24 cellular contexts compared by ENCODE assay signal in the genomic region with DNA sequence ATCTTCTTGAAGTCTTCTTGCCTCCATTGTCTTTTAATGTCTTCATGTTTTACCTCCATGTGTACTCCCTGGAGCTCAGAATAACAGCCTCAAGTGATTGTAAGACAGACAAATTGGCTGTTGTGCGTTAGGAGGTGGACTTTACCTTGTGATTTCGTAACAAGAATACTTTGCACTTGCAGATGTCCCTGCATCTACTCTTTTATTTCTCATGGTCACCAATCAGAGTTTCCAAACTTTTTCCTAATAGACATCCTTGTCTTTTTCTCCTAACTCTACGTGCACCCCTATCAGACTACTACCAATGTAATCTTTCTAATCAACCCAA.
DNase-seq lines count a peak whose midpoint lies in the region; ATAC-seq, FAIRE-seq and TF ChIP-seq lines count a peak whose summit lies in the region.
"Had no signal": no experiment of that assay in that cellular context is flagged by ENCODE, and none has a peak within 500 bp of the region (broad histone marks: within the 10 kb centered on the region; RNA-seq: fewer than 3 reads in every experiment).

No MANE protein-coding gene starts in this region.

- no peak overlapping the region for H3K18ac ChIP-seq in mesenchymal stem cell (ENCODE audit: low read depth in 1 of 2, low read length in 2 of 2)

- ATAC-seq in A549, result no peak
- ATAC-seq in K562, result no peak
- no peak; the same call in 2 of the 3 replicates for ATAC-seq in HepG2
- ATAC-seq in pancreas, result no peak
- ATAC-seq: GM23338, HCT116 had no signal

- BruUV-seq in K562 (replicated peaks; lab: Mats Ljungman, UMichigan) (no TSS peak), HepG2 (replicated peaks; lab: Mats Ljungman, UMichigan) (no TSS peak)

- H3K4me3 ChIP-seq in A549 (no peak overlapping the region), K562 (no peak overlapping the region), HepG2 (replicated peaks in 1 of 3; ENCODE audit: insufficient read depth in 1 of 3, low read depth in 2 of 3, low read length in 3 of 3) (no peak overlapping the region), mesenchymal stem cell (ENCODE audit: insufficient read depth in 1 of 2, low read depth in 1 of 2, low read length in 2 of 2) (no peak overlapping the region), pancreas (no peak overlapping the region), brain microvascular endothelial cell (ENCODE audit: low read depth, low read length) (no peak overlapping the region)
- H3K4me3 ChIP-seq: BLaER1 treated with 17β-estradiol and CSF1 and Interleukin-3, amounts not matched to agents 10 nM and 100 nM; GM23338 had no signal

- WGBS in A549 (ENCODE audit: missing lambda C conversion rate), result 84% methylated on average over 3 of the region's 3 CpGs
- WGBS in K562 (ENCODE audit: insufficient coverage, low coverage, missing lambda C conversion rate), result 3% methylated on average over 3 of the region's 3 CpGs
- 13% methylated on average over 3 of the region's 3 CpGs for WGBS in HepG2 (ENCODE audit: low lambda C conversion rate)
- 97% methylated on average over 3 of the region's 3 CpGs for WGBS in mesenchymal stem cell
- 61 to 79% methylated on average over 3 of the region's 3 CpGs for WGBS in pancreas, 2 donors

- in situ Hi-C loops in K562 (cut with MboI), result no loop called here
- in situ Hi-C loops in HepG2 (cut with HindIII; ENCODE audit: extremely low pct_ligation_motif_present, low pct_unique_long_range_greater_than_20kb), result no loop called here
- in situ Hi-C loops in brain microvascular endothelial cell (cut with HindIII; ENCODE audit: low pct_ligation_motif_present, low sequenced_read_pairs), result no loop called here

- intact Hi-C loops in K562 (cut with micrococcal nuclease) (no loop called here), HepG2 (cut with micrococcal nuclease; ENCODE audit: unreplicated experiment) (no loop called here), pancreas (cut with DNase I) (no loop called here)

- no peak overlapping the region for H2AFZ ChIP-seq in K562 (ENCODE audit: low read depth, low read length)
- no peak overlapping the region for H2AFZ ChIP-seq in HepG2 (ENCODE audit: low read length)
- H2AFZ ChIP-seq in mesenchymal stem cell (ENCODE audit: low read depth, low read length), result no peak overlapping the region
- H2AFZ ChIP-seq: GM23338 had no signal

- no peak overlapping the region for H4K8ac ChIP-seq in mesenchymal stem cell (ENCODE audit: low read length)

- H3K9ac ChIP-seq in K562 (ENCODE audit: insufficient read depth in 1 of 2, low read depth in 2 of 2, low read length in 2 of 2) (no peak overlapping the region), HepG2 (ENCODE audit: insufficient read depth, low read depth, low read length) (no peak overlapping the region), mesenchymal stem cell (ENCODE audit: low read length) (no peak overlapping the region)
- H3K9ac ChIP-seq: BLaER1 treated with 17β-estradiol and CSF1 and Interleukin-3, amounts not matched to agents 10 nM and 100 nM had no signal

- H3K79me1 ChIP-seq in mesenchymal stem cell (replicated peaks; ENCODE audit: low read length, poor library complexity, severe bottlenecking), result no peaks in the 10 kb centered on the region

- DNase-seq in A549 (ENCODE audit: low read depth in 1 of 2, low spot score in 1 of 2), result no peak
- no peak for DNase-seq in K562 (ENCODE audit: extremely low read depth in 1 of 4, low spot score in 3 of 4)
- DNase-seq in HepG2 (ENCODE audit: low spot score), result peak; percentile 39
- no peak for DNase-seq in mesenchymal stem cell
- DNase-seq in pancreas, result no peak
- no peak for DNase-seq in NCI-H1105 (lab: John Stamatoyannopoulos, UW)
- no peak for DNase-seq in brain microvascular endothelial cell
- no peak for DNase-seq in NOMO-1 (lab: John Stamatoyannopoulos, UW; ENCODE audit: unreplicated experiment in 2 of 2)
- DNase-seq: ACHN; AML-193; BE2C; CD4-positive, alpha-beta T cell; CD8-positive, alpha-beta memory T cell; DMS53; DMS79 treated with DMSO at 0.1 percent for 48 hours; GF-D8; H9 had no signal

- TF ChIP-seq RAD21 in A549 (conservative IDR thresholded peaks at IDR 0.05 in 1 of 2, IDR thresholded peaks at IDR 0.05 in 1 of 2) (no peak), K562 (CRISPR knock-in tag; conservative IDR thresholded peaks at IDR 0.05 in 1 of 2, IDR thresholded peaks at IDR 0.05 in 1 of 2) (no peak), HepG2 (CRISPR knock-in tag; IDR thresholded peaks at IDR 0.05) (no peak)

- no peaks in the 10 kb centered on the region for H3K36me3 ChIP-seq in K562 (ENCODE audit: control insufficient read depth, insufficient read depth, low read length)
- no peaks in the 10 kb centered on the region for H3K36me3 ChIP-seq in HepG2 (replicated peaks in 1 of 2; ENCODE audit: control insufficient read depth in 1 of 2, insufficient read depth in 2 of 2, low read length in 2 of 2)
- no peaks in the 10 kb centered on the region for H3K36me3 ChIP-seq in mesenchymal stem cell (ENCODE audit: control insufficient read depth in 1 of 2, insufficient read depth in 2 of 2, low read depth in 1 of 2, low read length in 2 of 2)
- no peaks in the 10 kb centered on the region for H3K36me3 ChIP-seq in pancreas
- H3K36me3 ChIP-seq in brain microvascular endothelial cell (replicated peaks), result no peaks in the 10 kb centered on the region
- H3K36me3 ChIP-seq: BE2C; BLaER1 treated with 17β-estradiol and CSF1 and Interleukin-3, amounts not matched to agents 10 nM and 100 nM had no signal

- H3K79me2 ChIP-seq in K562 (ENCODE audit: control insufficient read depth, insufficient read depth, low read length) (no peaks in the 10 kb centered on the region), HepG2 (ENCODE audit: insufficient read depth, low read length) (no peaks in the 10 kb centered on the region)

- H3K4ac ChIP-seq in mesenchymal stem cell (ENCODE audit: low read depth in 1 of 2, low read length in 2 of 2), result no peak overlapping the region

- no peak overlapping the region for H2BK5ac ChIP-seq in mesenchymal stem cell (ENCODE audit: low read depth, low read length, poor library complexity, severe bottlenecking)

- TF ChIP-seq CTCF in A549 (IDR thresholded peaks at IDR 0.05) (no peak), K562 (IDR thresholded peaks at IDR 0.05 in 2 of 3, conservative IDR thresholded peaks at IDR 0.05 in 1 of 3; ENCODE audit: insufficient read depth in 2 of 3, low read depth in 1 of 3, low read length in 3 of 3) (no peak), HepG2 (CRISPR knock-in tag; IDR thresholded peaks at IDR 0.05) (no peak), pancreas (IDR thresholded peaks at IDR 0.05) (no peak), brain microvascular endothelial cell (IDR thresholded peaks at IDR 0.05; ENCODE audit: low read depth, low read length, missing control alignments) (no peak)

- no peaks in the 10 kb centered on the region for H3K9me1 ChIP-seq in K562 (ENCODE audit: control insufficient read depth, insufficient read depth, low read length)

- no peak overlapping the region for H3K23ac ChIP-seq in mesenchymal stem cell (ENCODE audit: low read length in 2 of 2)

- H4K20me1 ChIP-seq in K562 (replicated peaks; ENCODE audit: control insufficient read depth, insufficient read depth, low read length) (no peaks in the 10 kb centered on the region; the same call in 1 of the 2 replicates), HepG2 (ENCODE audit: insufficient read depth, low read length) (no peaks in the 10 kb centered on the region)
- H4K20me1 ChIP-seq: BLaER1 treated with 17β-estradiol and CSF1 and Interleukin-3, amounts not matched to agents 10 nM and 100 nM had no signal

- no peak overlapping the region for H2BK12ac ChIP-seq in mesenchymal stem cell (ENCODE audit: low read length in 2 of 2)

- no peak overlapping the region for H3K4me2 ChIP-seq in A549
- no peak overlapping the region for H3K4me2 ChIP-seq in K562 (ENCODE audit: insufficient read depth, low read length)
- H3K4me2 ChIP-seq in HepG2 (ENCODE audit: low read depth, low read length), result peak overlapping the region; percentile 28; the same call in 1 of the 2 replicates
- no peak overlapping the region for H3K4me2 ChIP-seq in mesenchymal stem cell (ENCODE audit: low read length, poor library complexity, severe bottlenecking)
- H3K4me2 ChIP-seq: BLaER1 treated with 17β-estradiol and CSF1 and Interleukin-3, amounts not matched to agents 10 nM and 100 nM; GM23338 had no signal

- TF ChIP-seq EP300 in A549 (IDR thresholded peaks at IDR 0.05), result no peak
- TF ChIP-seq EP300 in K562 (IDR thresholded peaks at IDR 0.05; ENCODE audit: low read length), result no peak
- peak in 1 of 2 experiments; percentile 58; a peak in 2 of 4 replicates for TF ChIP-seq EP300 in HepG2 (IDR thresholded peaks at IDR 0.05; ENCODE audit: low read depth in 2 of 2, low read length in 2 of 2)
- no peak for TF ChIP-seq EP300 in HepG2 (CRISPR knock-in tag; IDR thresholded peaks at IDR 0.05; ENCODE audit: borderline replicate concordance)

- H3K27ac ChIP-seq in A549 (peak overlapping the region; percentile 12 to 70; a peak in 4 of 6 replicates), K562 (ENCODE audit: extremely low read depth, low read depth, low read length) (no peak overlapping the region), HepG2 (ENCODE audit: extremely low read length, insufficient read depth, low read length) (no peak overlapping the region), mesenchymal stem cell (ENCODE audit: low read length, poor library complexity, severe bottlenecking) (no peak overlapping the region), pancreas (no peak overlapping the region), brain microvascular endothelial cell (no peak overlapping the region)
- H3K27ac ChIP-seq: 22Rv1; BLaER1 treated with 17β-estradiol and CSF1 and Interleukin-3, amounts not matched to agents 10 nM and 100 nM had no signal

- no peak overlapping the region for H3K14ac ChIP-seq in mesenchymal stem cell (ENCODE audit: low read length in 2 of 2)

- no peak for FAIRE-seq in A549 (lab: Jason Lieb, UNC)
- peak; percentile 26 for FAIRE-seq in K562 (lab: Jason Lieb, UNC)
- FAIRE-seq in HepG2 (lab: Jason Lieb, UNC), result peak; percentile 66
- no peak for FAIRE-seq in pancreas (lab: Jason Lieb, UNC)
- FAIRE-seq: A204.1, GM12891, GM18507 had no signal

- H3K4me1 ChIP-seq in A549, result peaks cover 33% of the 10 kb centered on the region
- no peaks in the 10 kb centered on the region for H3K4me1 ChIP-seq in K562 (replicated peaks in 1 of 2; ENCODE audit: control insufficient read depth in 2 of 2, insufficient read depth in 2 of 2, low read length in 2 of 2)
- peaks cover 58% of the 10 kb centered on the region for H3K4me1 ChIP-seq in HepG2 (ENCODE audit: insufficient read depth, low read length)
- H3K4me1 ChIP-seq in mesenchymal stem cell (ENCODE audit: control insufficient read depth, insufficient read depth, low read depth, low read length), result peaks cover 7% of the 10 kb centered on the region
- peaks cover 0 to under 1% (median 0%) of the 10 kb centered on the region in 3 donors for H3K4me1 ChIP-seq in pancreas
- H3K4me1 ChIP-seq: BE2C had no signal

- H2BK15ac ChIP-seq in mesenchymal stem cell (ENCODE audit: low read depth, poor library complexity, severe bottlenecking), result no peak overlapping the region

- CTCF ChIA-PET in A549 (lab: Yijun Ruan, JAX), result interaction anchor here (0.6 to 2.1 kb wide), 4 partner anchors 31 to 151 kb away, joined by 3 to 8 read pairs (median 5); no protein-coding TSS in a partner anchor
- CTCF ChIA-PET in K562 (lab: Yijun Ruan, JAX; ENCODE audit: low intra/inter-chr PET ratio), result no interaction called here
- CTCF ChIA-PET in HepG2 (lab: Yijun Ruan, JAX; ENCODE audit: low intra/inter-chr PET ratio, low total read pairs), result no interaction called here

- H3K27me3 ChIP-seq in K562 (ENCODE audit: control insufficient read depth in 2 of 2, insufficient read depth in 2 of 2, low read length in 2 of 2) (peaks cover 2 to 6% of the 10 kb centered on the region in 2 experiments; a peak in 1 of 5 replicates), HepG2 (ENCODE audit: control insufficient read depth in 1 of 2, insufficient read depth in 2 of 2, low read length in 2 of 2) (no peaks in the 10 kb centered on the region), mesenchymal stem cell (ENCODE audit: control insufficient read depth in 1 of 2, insufficient read depth in 1 of 2, low read length in 2 of 2) (no peaks in the 10 kb centered on the region), pancreas (no peaks in the 10 kb centered on the region), brain microvascular endothelial cell (replicated peaks) (no peaks in the 10 kb centered on the region)
- H3K27me3 ChIP-seq: BE2C; BLaER1 treated with 17β-estradiol and CSF1 and Interleukin-3, amounts not matched to agents 10 nM and 100 nM had no signal

- H3K9me3 ChIP-seq in A549, result peaks cover 3% of the 10 kb centered on the region; the same call in 1 of the 3 replicates
- H3K9me3 ChIP-seq in K562 (replicated peaks; ENCODE audit: control insufficient read depth, insufficient read depth, low read depth, low read length), result no peaks in the 10 kb centered on the region
- no peaks in the 10 kb centered on the region for H3K9me3 ChIP-seq in HepG2 (ENCODE audit: low read length)
- H3K9me3 ChIP-seq in mesenchymal stem cell (ENCODE audit: control insufficient read depth, low read length), result no peaks in the 10 kb centered on the region
- no peaks in the 10 kb centered on the region for H3K9me3 ChIP-seq in pancreas
- H3K9me3 ChIP-seq: BE2C; BLaER1 treated with 17β-estradiol and CSF1 and Interleukin-3, amounts not matched to agents 10 nM and 100 nM had no signal

- no peak for TF ChIP-seq POLR2A in A549 (IDR thresholded peaks at IDR 0.05; ENCODE audit: low read length)
- no peak for TF ChIP-seq POLR2A in K562 (conservative IDR thresholded peaks at IDR 0.05)
- TF ChIP-seq POLR2A in HepG2 (IDR thresholded peaks at IDR 0.05; ENCODE audit: insufficient read depth in 1 of 2, low read depth in 2 of 2, low read length in 2 of 2), result no peak

- POLR2A ChIA-PET in A549 (lab: Yijun Ruan, JAX), result no interaction called here
- POLR2A ChIA-PET in K562 (lab: Yijun Ruan, JAX), result no interaction called here
- POLR2A ChIA-PET in HepG2 (lab: Yijun Ruan, JAX), result interaction anchor here (1.2 to 2.1 kb wide), 3 partner anchors 16 to 182 kb away, joined by 3 to 4 read pairs (median 4); no protein-coding TSS in a partner anchor

- no peak overlapping the region for H2BK120ac ChIP-seq in mesenchymal stem cell (ENCODE audit: low read depth, low read length)

- H2AK5ac ChIP-seq in mesenchymal stem cell (ENCODE audit: low read length, severe bottlenecking), result peak overlapping the region; percentile 85

- no peak overlapping the region for H4K91ac ChIP-seq in mesenchymal stem cell (ENCODE audit: low read length)

Comparison
In these comparisons a context has a peak if more than half of its experiments do, and no peak if none do; other contexts are left out.
1. H3K27ac ChIP-seq: peak in A549 (2 of 2); none in K562 (single experiment), HepG2 (single experiment), mesenchymal stem cell (single experiment), pancreas (0 of 4) and brain microvascular endothelial cell (single experiment).